Comparison of ENCODE assay signal across 1 cellular context in the genomic region with DNA sequence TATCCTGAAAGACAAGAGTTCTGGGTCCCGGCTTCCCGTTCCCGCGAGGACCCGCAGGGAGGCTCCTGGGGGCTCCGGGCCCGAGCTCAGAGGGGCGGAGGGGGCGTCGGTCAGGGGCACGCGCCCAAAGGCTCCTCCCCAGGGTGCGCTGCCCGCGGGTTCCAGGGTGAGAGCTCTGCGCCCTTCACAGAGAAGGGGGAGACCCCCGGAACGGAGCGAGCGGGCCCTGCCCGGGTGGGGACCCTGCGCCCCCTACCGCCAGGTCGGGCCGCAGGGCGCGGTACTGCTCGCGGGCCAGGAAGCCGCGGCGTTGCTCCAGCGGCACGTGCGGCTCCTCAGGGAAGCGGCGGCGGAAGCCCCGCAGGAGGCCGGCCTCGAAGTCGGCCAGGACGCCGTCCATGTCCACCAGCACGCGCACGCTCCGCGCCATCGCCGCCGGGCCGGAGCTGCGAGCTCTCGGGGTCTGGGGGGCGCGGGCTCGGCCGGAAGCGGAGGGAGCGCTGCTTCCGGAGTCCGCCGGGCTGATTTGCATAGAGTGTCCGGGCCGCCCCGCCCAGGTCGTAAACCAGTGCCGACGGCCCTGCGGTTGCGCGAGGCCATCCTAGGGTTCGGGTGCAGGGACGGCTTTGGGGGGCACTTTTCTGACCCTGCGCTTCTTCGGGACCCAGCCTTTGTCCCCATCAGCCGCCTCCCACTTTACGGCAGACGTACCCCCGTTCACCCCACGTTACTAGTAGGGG.
TF ChIP-seq lines count a peak whose summit lies in the region.

A gene (minus strand): TSS at position 465 of the 740 bp plus-strand sequence. CDS start 35 bp downstream, at position 430.

TF ChIP-seq in HepG2, 621 proteins besides CTCF, POLR2A, EP300 and RAD21 (continued from another document and continues in another):
- TF ChIP-seq, protein P1, sequence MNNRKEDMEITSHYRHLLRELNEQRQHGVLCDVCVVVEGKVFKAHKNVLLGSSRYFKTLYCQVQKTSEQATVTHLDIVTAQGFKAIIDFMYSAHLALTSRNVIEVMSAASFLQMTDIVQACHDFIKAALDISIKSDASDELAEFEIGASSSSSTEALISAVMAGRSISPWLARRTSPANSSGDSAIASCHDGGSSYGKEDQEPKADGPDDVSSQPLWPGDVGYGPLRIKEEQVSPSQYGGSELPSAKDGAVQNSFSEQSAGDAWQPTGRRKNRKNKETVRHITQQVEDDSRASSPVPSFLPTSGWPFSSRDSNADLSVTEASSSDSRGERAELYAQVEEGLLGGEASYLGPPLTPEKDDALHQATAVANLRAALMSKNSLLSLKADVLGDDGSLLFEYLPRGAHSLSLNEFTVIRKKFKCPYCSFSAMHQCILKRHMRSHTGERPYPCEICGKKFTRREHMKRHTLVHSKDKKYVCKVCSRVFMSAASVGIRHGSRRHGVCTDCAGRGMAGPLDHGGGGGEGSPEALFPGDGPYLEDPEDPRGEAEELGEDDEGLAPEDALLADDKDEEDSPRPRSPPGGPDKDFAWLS (CRISPR knock-in tag; IDR thresholded peaks at IDR 0.05; ENCODE audit: borderline replicate concordance), result peak; percentile 93; the same call in 1 of the 2 replicates
- TF ChIP-seq, protein P2, sequence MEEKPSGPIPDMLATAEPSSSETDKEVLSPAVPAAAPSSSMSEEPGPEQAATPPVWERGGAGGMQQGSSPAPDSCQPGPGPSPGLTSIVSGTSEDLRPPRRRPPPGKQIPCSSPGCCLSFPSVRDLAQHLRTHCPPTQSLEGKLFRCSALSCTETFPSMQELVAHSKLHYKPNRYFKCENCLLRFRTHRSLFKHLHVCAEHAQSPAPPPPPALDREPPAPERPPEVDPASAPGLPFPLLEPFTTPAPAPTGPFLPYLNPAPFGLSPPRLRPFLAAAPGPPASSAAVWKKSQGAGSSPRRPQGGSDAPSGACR (CRISPR knock-in tag; IDR thresholded peaks at IDR 0.05), result no peak
- TF ChIP-seq, protein P3, sequence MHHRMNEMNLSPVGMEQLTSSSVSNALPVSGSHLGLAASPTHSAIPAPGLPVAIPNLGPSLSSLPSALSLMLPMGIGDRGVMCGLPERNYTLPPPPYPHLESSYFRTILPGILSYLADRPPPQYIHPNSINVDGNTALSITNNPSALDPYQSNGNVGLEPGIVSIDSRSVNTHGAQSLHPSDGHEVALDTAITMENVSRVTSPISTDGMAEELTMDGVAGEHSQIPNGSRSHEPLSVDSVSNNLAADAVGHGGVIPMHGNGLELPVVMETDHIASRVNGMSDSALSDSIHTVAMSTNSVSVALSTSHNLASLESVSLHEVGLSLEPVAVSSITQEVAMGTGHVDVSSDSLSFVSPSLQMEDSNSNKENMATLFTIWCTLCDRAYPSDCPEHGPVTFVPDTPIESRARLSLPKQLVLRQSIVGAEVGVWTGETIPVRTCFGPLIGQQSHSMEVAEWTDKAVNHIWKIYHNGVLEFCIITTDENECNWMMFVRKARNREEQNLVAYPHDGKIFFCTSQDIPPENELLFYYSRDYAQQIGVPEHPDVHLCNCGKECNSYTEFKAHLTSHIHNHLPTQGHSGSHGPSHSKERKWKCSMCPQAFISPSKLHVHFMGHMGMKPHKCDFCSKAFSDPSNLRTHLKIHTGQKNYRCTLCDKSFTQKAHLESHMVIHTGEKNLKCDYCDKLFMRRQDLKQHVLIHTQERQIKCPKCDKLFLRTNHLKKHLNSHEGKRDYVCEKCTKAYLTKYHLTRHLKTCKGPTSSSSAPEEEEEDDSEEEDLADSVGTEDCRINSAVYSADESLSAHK (CRISPR knock-in tag; IDR thresholded peaks at IDR 0.05; ENCODE audit: borderline replicate concordance), result 0 out of 2 replicates have a peak, but pooled peaks have one; percentile 77
- TF ChIP-seq MAFG (CRISPR knock-in tag; IDR thresholded peaks at IDR 0.05), result no peak
- peak; percentile 98 for TF ChIP-seq ZNF776 (CRISPR knock-in tag; IDR thresholded peaks at IDR 0.05)
- no peak for TF ChIP-seq PITX1 (CRISPR knock-in tag; IDR thresholded peaks at IDR 0.05)
- TF ChIP-seq, protein P4, sequence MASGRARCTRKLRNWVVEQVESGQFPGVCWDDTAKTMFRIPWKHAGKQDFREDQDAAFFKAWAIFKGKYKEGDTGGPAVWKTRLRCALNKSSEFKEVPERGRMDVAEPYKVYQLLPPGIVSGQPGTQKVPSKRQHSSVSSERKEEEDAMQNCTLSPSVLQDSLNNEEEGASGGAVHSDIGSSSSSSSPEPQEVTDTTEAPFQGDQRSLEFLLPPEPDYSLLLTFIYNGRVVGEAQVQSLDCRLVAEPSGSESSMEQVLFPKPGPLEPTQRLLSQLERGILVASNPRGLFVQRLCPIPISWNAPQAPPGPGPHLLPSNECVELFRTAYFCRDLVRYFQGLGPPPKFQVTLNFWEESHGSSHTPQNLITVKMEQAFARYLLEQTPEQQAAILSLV (CRISPR knock-in tag; IDR thresholded peaks at IDR 0.05; ENCODE audit: borderline replicate concordance), result peak; percentile 86; the same call in 1 of the 2 replicates
- TF ChIP-seq CC2D1A (CRISPR knock-in tag; IDR thresholded peaks at IDR 0.05), result no peak
- TF ChIP-seq, protein P5, sequence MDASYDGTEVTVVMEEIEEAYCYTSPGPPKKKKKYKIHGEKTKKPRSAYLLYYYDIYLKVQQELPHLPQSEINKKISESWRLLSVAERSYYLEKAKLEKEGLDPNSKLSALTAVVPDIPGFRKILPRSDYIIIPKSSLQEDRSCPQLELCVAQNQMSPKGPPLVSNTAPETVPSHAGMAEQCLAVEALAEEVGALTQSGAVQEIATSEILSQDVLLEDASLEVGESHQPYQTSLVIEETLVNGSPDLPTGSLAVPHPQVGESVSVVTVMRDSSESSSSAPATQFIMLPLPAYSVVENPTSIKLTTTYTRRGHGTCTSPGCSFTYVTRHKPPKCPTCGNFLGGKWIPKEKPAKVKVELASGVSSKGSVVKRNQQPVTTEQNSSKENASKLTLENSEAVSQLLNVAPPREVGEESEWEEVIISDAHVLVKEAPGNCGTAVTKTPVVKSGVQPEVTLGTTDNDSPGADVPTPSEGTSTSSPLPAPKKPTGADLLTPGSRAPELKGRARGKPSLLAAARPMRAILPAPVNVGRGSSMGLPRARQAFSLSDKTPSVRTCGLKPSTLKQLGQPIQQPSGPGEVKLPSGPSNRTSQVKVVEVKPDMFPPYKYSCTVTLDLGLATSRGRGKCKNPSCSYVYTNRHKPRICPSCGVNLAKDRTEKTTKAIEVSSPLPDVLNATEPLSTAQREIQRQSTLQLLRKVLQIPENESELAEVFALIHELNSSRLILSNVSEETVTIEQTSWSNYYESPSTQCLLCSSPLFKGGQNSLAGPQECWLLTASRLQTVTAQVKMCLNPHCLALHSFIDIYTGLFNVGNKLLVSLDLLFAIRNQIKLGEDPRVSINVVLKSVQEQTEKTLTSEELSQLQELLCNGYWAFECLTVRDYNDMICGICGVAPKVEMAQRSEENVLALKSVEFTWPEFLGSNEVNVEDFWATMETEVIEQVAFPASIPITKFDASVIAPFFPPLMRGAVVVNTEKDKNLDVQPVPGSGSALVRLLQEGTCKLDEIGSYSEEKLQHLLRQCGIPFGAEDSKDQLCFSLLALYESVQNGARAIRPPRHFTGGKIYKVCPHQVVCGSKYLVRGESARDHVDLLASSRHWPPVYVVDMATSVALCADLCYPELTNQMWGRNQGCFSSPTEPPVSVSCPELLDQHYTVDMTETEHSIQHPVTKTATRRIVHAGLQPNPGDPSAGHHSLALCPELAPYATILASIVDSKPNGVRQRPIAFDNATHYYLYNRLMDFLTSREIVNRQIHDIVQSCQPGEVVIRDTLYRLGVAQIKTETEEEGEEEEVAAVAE (CRISPR knock-in tag; IDR thresholded peaks at IDR 0.05; ENCODE audit: borderline replicate concordance), result no peak
- no peak for TF ChIP-seq KLF9 (CRISPR knock-in tag; IDR thresholded peaks at IDR 0.05; ENCODE audit: low read depth)
- TF ChIP-seq ZFP62 (CRISPR knock-in tag; IDR thresholded peaks at IDR 0.05), result no peak
- no peak for TF ChIP-seq ZNF672 (CRISPR knock-in tag; IDR thresholded peaks at IDR 0.05)
- peak; percentile 59; the same call in 1 of the 2 replicates for TF ChIP-seq ZNF24 (IDR thresholded peaks at IDR 0.05)
- peak; percentile 99 for TF ChIP-seq RBFOX2 (IDR thresholded peaks at IDR 0.05; ENCODE audit: low read depth, low read length)
- no peak for TF ChIP-seq ATF7 (IDR thresholded peaks at IDR 0.05)
- TF ChIP-seq ATF7 (CRISPR knock-in tag; IDR thresholded peaks at IDR 0.05), result no peak
- TF ChIP-seq, protein P6, sequence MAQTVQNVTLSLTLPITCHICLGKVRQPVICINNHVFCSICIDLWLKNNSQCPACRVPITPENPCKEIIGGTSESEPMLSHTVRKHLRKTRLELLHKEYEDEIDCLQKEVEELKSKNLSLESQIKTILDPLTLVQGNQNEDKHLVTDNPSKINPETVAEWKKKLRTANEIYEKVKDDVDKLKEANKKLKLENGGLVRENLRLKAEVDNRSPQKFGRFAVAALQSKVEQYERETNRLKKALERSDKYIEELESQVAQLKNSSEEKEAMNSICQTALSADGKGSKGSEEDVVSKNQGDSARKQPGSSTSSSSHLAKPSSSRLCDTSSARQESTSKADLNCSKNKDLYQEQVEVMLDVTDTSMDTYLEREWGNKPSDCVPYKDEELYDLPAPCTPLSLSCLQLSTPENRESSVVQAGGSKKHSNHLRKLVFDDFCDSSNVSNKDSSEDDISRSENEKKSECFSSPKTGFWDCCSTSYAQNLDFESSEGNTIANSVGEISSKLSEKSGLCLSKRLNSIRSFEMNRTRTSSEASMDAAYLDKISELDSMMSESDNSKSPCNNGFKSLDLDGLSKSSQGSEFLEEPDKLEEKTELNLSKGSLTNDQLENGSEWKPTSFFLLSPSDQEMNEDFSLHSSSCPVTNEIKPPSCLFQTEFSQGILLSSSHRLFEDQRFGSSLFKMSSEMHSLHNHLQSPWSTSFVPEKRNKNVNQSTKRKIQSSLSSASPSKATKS (CRISPR knock-in tag; IDR thresholded peaks at IDR 0.05), result no peak
- peak; percentile 93; the same call in 1 of the 2 replicates for TF ChIP-seq ZNF616 (CRISPR knock-in tag; IDR thresholded peaks at IDR 0.05; ENCODE audit: low read depth)
- no peak; the same call in 1 of the 2 replicates for TF ChIP-seq FOXC1 (CRISPR knock-in tag; IDR thresholded peaks at IDR 0.05; ENCODE audit: borderline replicate concordance)
- peak; percentile 96 for TF ChIP-seq RNF2 (conservative IDR thresholded peaks at IDR 0.05; ENCODE audit: low read depth)
- peak; percentile 72 for TF ChIP-seq HNRNPK (IDR thresholded peaks at IDR 0.05; ENCODE audit: low read depth, low read length, poor library complexity, severe bottlenecking)
- TF ChIP-seq, protein P7, sequence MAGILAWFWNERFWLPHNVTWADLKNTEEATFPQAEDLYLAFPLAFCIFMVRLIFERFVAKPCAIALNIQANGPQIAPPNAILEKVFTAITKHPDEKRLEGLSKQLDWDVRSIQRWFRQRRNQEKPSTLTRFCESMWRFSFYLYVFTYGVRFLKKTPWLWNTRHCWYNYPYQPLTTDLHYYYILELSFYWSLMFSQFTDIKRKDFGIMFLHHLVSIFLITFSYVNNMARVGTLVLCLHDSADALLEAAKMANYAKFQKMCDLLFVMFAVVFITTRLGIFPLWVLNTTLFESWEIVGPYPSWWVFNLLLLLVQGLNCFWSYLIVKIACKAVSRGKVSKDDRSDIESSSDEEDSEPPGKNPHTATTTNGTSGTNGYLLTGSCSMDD (CRISPR knock-in tag; IDR thresholded peaks at IDR 0.05), result no peak; the same call in 1 of the 2 replicates
- no peak for TF ChIP-seq NCOA1 (CRISPR knock-in tag; IDR thresholded peaks at IDR 0.05)
- TF ChIP-seq ZBTB42 (CRISPR knock-in tag; IDR thresholded peaks at IDR 0.05), result 0 out of 2 replicates have a peak, but pooled peaks have one; percentile 80
- no peak for TF ChIP-seq ZBTB1 (CRISPR knock-in tag; IDR thresholded peaks at IDR 0.05; ENCODE audit: borderline replicate concordance)
- TF ChIP-seq, protein P8, sequence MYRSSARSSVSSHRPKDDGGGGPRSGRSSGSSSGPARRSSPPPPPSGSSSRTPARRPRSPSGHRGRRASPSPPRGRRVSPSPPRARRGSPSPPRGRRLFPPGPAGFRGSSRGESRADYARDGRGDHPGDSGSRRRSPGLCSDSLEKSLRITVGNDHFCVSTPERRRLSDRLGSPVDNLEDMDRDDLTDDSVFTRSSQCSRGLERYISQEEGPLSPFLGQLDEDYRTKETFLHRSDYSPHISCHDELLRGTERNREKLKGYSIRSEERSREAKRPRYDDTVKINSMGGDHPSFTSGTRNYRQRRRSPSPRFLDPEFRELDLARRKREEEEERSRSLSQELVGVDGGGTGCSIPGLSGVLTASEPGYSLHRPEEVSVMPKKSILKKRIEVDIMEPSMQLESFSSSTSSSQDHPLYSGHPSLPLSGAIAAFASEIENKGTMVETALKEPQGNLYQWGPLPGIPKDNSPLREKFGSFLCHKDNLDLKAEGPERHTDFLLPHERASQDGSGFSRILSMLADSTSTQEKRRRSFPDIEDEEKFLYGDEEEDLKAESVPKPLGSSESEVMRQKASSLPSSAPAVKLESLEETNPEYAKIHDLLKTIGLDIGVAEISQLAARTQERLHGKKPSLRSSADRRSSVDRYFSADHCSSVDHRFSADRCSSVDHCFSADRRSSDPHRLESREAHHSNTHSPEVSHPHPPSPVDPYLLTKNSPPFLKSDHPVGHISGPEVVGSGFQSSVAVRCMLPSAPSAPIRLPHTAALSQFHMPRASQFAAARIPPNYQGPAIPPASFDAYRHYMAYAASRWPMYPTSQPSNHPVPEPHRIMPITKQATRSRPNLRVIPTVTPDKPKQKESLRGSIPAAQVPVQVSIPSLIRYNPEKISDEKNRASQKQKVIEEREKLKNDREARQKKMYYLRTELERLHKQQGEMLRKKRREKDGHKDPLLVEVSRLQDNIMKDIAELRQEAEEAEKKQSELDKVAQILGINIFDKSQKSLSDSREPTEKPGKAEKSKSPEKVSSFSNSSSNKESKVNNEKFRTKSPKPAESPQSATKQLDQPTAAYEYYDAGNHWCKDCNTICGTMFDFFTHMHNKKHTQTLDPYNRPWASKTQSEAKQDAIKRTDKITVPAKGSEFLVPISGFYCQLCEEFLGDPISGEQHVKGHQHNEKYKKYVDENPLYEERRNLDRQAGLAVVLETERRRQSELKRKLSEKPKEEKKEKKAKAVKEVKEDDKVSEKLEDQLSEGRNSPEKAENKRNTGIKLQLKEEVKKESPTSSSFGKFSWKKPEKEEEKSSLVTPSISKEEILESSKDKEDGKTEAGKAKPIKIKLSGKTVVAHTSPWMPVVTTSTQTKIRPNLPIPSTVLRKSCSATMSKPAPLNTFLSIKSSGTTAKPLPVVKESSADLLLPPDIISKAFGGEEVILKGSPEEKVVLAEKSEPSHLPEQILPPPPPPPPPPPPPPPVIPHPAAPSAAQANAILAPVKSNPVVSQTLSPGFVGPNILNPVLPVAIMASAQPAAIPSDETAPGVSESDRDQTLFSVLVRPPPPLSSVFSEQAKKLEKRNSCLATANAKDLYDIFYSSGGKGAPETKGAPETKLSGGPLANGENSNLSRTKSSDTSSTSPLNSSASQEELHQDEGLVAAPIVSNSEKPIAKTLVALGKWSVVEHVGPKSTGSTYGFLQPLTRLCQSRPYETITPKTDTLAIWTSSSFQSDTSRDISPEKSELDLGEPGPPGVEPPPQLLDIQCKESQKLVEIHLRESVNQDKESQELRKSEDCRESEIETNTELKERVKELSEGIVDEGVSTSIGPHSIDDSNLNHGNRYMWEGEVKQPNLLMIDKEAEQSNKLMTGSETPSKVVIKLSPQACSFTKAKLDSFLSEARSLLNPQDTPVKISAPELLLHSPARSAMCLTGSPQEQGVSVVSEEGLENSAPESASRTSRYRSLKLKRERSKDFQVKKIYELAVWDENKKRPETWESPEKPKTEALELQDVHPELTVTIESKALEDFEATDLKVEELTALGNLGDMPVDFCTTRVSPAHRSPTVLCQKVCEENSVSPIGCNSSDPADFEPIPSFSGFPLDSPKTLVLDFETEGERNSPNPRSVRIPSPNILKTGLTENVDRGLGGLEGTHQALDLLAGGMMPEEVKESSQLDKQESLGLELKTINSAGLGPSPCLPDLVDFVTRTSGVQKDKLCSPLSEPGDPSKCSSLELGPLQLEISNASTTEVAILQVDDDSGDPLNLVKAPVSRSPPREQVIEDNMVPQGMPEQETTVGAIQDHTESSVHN (CRISPR knock-in tag; IDR thresholded peaks at IDR 0.05), result no peak; the same call in 1 of the 2 replicates
- TF ChIP-seq CCDC6 (CRISPR knock-in tag; IDR thresholded peaks at IDR 0.05), result peak; percentile 81; the same call in 1 of the 2 replicates
- TF ChIP-seq ZNF225 (CRISPR knock-in tag; IDR thresholded peaks at IDR 0.05), result no peak
- TF ChIP-seq ZFP1 (CRISPR knock-in tag; IDR thresholded peaks at IDR 0.05), result 0 out of 2 replicates have a peak, but pooled peaks have one; percentile 58
- peak; percentile 85 for TF ChIP-seq ZNF678 (CRISPR knock-in tag; IDR thresholded peaks at IDR 0.05)
- no peak for TF ChIP-seq HOXD1 (CRISPR knock-in tag; IDR thresholded peaks at IDR 0.05)
